ENCODE assay signal across 8 cellular contexts in genomic region chr13:21478881-21479808, GRCh38. TPM values are rescaled to one million over a fixed set of nuclear protein-coding genes. Genes with fewer than 3 reads are reported as not detected.
A peak's percentile ranks its signal among the peaks of the same experiment; 100 is the strongest.
DNase-seq lines count a peak whose midpoint lies in the region; ATAC-seq and TF ChIP-seq lines count a peak whose summit lies in the region.

No MANE protein-coding gene starts in this region.

- H3K27ac ChIP-seq in colonic mucosa (no peak overlapping the region), left lung (no peak overlapping the region)

- peaks cover 17% of the 10 kb centered on the region for H3K4me1 Mint-ChIP-seq in T-helper 17 cell

- H3K4me3 ChIP-seq in colonic mucosa, result no peak overlapping the region
- H3K4me3 ChIP-seq in left lung, result no peak overlapping the region

- no peak overlapping the region for H3K27ac Mint-ChIP-seq in T-helper 17 cell

- H3K27me3 ChIP-seq in colonic mucosa (no peaks in the 10 kb centered on the region), left lung (no peaks in the 10 kb centered on the region)

- H3K36me3 ChIP-seq in colonic mucosa (no peaks in the 10 kb centered on the region), left lung (no peaks in the 10 kb centered on the region)

- peak; percentile 50 for DNase-seq in AG08395 (ENCODE audit: low spot score)
- peak; percentile 40 for DNase-seq in NCI-H146 treated with DMSO at 0.1 percent for 48 hours (lab: John Stamatoyannopoulos, UW; ENCODE audit: unreplicated experiment)
- peak in 1 of 3 donors; percentile 28 for DNase-seq in T-helper 17 cell
- peak; percentile 68 for DNase-seq in colonic mucosa
- DNase-seq in left lung, result no peak
- DNase-seq in stimulated activated naive CD8-positive, alpha-beta T cell treated with anti-CD3 and anti-CD28 coated beads, Interleukin-15, Interleukin-2, amounts not matched to agents 100 U/mL and 50 U/mL, for 24 hours, result peak; percentile 21
- no peak for DNase-seq in GOT3 (lab: John Stamatoyannopoulos, UW)

- peak; percentile 59 for ATAC-seq in T-helper 17 cell
- peak; percentile 82 for ATAC-seq in left lung
- no peak for ATAC-seq in stimulated activated naive CD8-positive, alpha-beta T cell treated with anti-CD3 and anti-CD28 coated beads, Interleukin-15, Interleukin-2, amounts not matched to agents 100 U/mL and 50 U/mL, for 24 hours

- H3K9me3 ChIP-seq in T-helper 17 cell (ENCODE audit: control insufficient read depth, low read length, poor library complexity, severe bottlenecking) (no peaks in the 10 kb centered on the region), colonic mucosa (no peaks in the 10 kb centered on the region), left lung (no peaks in the 10 kb centered on the region)

- H3K4me1 ChIP-seq in colonic mucosa, result no peaks in the 10 kb centered on the region
- peaks cover 0 to 16% of the 10 kb centered on the region in 2 donors for H3K4me1 ChIP-seq in left lung

- no peaks in the 10 kb centered on the region for H3K27me3 Mint-ChIP-seq in T-helper 17 cell

- no peak overlapping the region for H3K9ac ChIP-seq in colonic mucosa (ENCODE audit: low read depth in 2 of 2, low read length in 2 of 2)

- TF ChIP-seq CTCF in GM12874 (IDR thresholded peaks at IDR 0.05; ENCODE audit: insufficient read depth, low read depth, low read length) (peak; percentile 32), colonic mucosa (IDR thresholded peaks at IDR 0.05) (peak; percentile 55), left lung (IDR thresholded peaks at IDR 0.05) (peak; percentile 65 to 67)

- peak overlapping the region; percentile 69 for H3K4me3 Mint-ChIP-seq in T-helper 17 cell

- no peaks in the 10 kb centered on the region for H3K36me3 Mint-ChIP-seq in T-helper 17 cell (ENCODE audit: low read depth)

- intact Hi-C loops in colonic mucosa (cut with DNase I), result loop anchor here (2.0 to 5.0 kb wide), 2 partner anchors 182 to 367 kb away; no protein-coding TSS in a partner anchor
- intact Hi-C loops in left lung (cut with DNase I), result loop anchor here in 1 of 2 donors (5.0 kb wide), 1 partner anchor 182 kb away; no protein-coding TSS in a partner anchor

RNA-seq across cellular contexts. Expression of gene ZDHHC20, which starts 20.0 kb away (rescaled TPM):
- total RNA-seq in T-helper 17 cell, result 10 to 100 TPM; 63.0 to 69.0 TPM
- total RNA-seq in colonic mucosa, result 100 to 1,000 TPM in 1 of 2 donors, 10 to 100 TPM in 1; 74.0 to 111 TPM
- total RNA-seq in left lung, result 100 to 1,000 TPM; 113 to 114 TPM

Comparison
In these comparisons a context has a peak if more than half of its experiments do, and no peak if none do; other contexts are left out.
1. DNase-seq: peak in AG08395 (single experiment), NCI-H146 treated with DMSO at 0.1 percent for 48 hours (single experiment), colonic mucosa (single experiment) and stimulated activated naive CD8-positive, alpha-beta T cell treated with anti-CD3 and anti-CD28 coated beads, Interleukin-15, Interleukin-2, amounts not matched to agents 100 U/mL and 50 U/mL, for 24 hours (single experiment); none in left lung (0 of 2) and GOT3 (single experiment).
2. Peak in every context shown above with its lines, with median percentiles within 50 percentile points of each other: CTCF ChIP-seq.